ENCODE assay signal across 7 cellular contexts in the genomic region with DNA sequence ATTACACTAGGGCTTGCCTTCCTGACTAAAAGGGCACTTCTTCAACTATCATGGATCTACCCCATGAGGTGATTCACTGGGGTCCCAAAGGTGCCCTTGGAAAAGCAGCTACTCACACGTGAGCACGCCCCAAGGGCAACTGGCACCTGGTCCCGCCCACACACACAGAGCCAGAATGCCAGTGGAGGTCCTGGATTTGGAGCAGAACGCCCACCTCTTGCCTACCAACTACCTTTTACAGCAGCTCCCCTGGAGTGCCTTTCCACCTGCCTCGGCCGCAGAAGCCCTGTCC. TPM values are rescaled to one million over a fixed set of nuclear protein-coding genes. Genes with fewer than 3 reads are reported as not detected.
DNase-seq lines count a peak whose midpoint lies in the region; FAIRE-seq and TF ChIP-seq lines count a peak whose summit lies in the region.

No MANE protein-coding gene starts in this region.

- FAIRE-seq in keratinocyte (lab: Jason Lieb, UNC) = no peak

- H3K79me2 ChIP-seq in keratinocyte (ENCODE audit: control insufficient read depth, insufficient read depth, low read length) = peaks cover 40% of the 10 kb centered on the region

- no peak for TF ChIP-seq POLR2A in spleen (IDR thresholded peaks at IDR 0.05)

- CTCF ChIA-PET in HEK293 (lab: Yijun Ruan, JAX) = interaction anchor here (0.9 kb wide), 1 partner anchor 101 kb away, joined by 3 read pairs; no protein-coding TSS in a partner anchor

- peak overlapping the region; percentile 76 for H3K4me2 ChIP-seq in keratinocyte (ENCODE audit: control insufficient read depth, extremely low read depth, insufficient read depth, low read depth, low read length)

- POLR2A ChIA-PET in HEK293 (lab: Yijun Ruan, JAX) = no interaction called here

- H4K20me1 ChIP-seq in keratinocyte (ENCODE audit: control insufficient read depth, extremely low read depth, insufficient read depth, low read length) = peaks cover 10% of the 10 kb centered on the region

- 82 to 85% (median 84%) methylated on average over 6 of the region's 6 CpGs for WGBS in spleen, 5 donors

- DNase-seq in WERI-Rb-1 (no peak), keratinocyte (ENCODE audit: low read depth, low spot score) (no peak), spleen (no peak), NCI-H2227 (lab: John Stamatoyannopoulos, UW; ENCODE audit: unreplicated experiment) (no peak), SIG-M5 treated with dmso at 0.1 percent for 504 hours (lab: John Stamatoyannopoulos, UW; ENCODE audit: unreplicated experiment) (no peak), MV-4-11 (lab: John Stamatoyannopoulos, UW) (no peak)

- H3K27me3 ChIP-seq in WERI-Rb-1 (ENCODE audit: insufficient read depth, low read depth, severe bottlenecking) = no peaks in the 10 kb centered on the region
- no peaks in the 10 kb centered on the region for H3K27me3 ChIP-seq in keratinocyte (ENCODE audit: control insufficient read depth, extremely low read depth, insufficient read depth, low read length)
- H3K27me3 ChIP-seq in spleen (replicated peaks in 1 of 7) = peaks cover 0 to 42% (median 6%) of the 10 kb centered on the region in 7 donors

- H3K4me3 ChIP-seq in HEK293 (ENCODE audit: low read depth, low read length) = no peak overlapping the region
- H3K4me3 ChIP-seq in WERI-Rb-1 (ENCODE audit: low read depth, low read length) = no peak overlapping the region
- H3K4me3 ChIP-seq in keratinocyte (ENCODE audit: control insufficient read depth in 2 of 3, extremely low read depth in 1 of 3, insufficient read depth in 2 of 3, low read depth in 1 of 3, low read length in 3 of 3) = peak overlapping the region; percentile 2 to 61 (median 43)
- peak overlapping the region in 3 of 8 donors; percentile 57 to 77 (median 60) for H3K4me3 ChIP-seq in spleen

- H3K4me1 ChIP-seq in HEK293 (ENCODE audit: control insufficient read depth, insufficient read depth, low read length) = peaks cover 4% of the 10 kb centered on the region; the same call in 1 of the 2 replicates
- H3K4me1 ChIP-seq in keratinocyte (ENCODE audit: control insufficient read depth, extremely low read depth, insufficient read depth, low read length) = peaks cover 45% of the 10 kb centered on the region
- peaks cover 4 to 52% (median 30%) of the 10 kb centered on the region in 6 donors for H3K4me1 ChIP-seq in spleen

- dilution Hi-C loops in keratinocyte (cut with MboI; ENCODE audit: extremely low pct_ligation_motif_present, low sequenced_read_pairs) = no loop called here

- intact Hi-C loops in spleen (cut with DNase I; ENCODE audit: low total_unique reads) = loop anchor here (5.0 kb wide), 1 partner anchor 107 kb away; no protein-coding TSS in a partner anchor

- no peaks in the 10 kb centered on the region for H3K36me3 ChIP-seq in HEK293 (ENCODE audit: control insufficient read depth in 2 of 2, insufficient read depth in 1 of 2, low read length in 2 of 2)
- H3K36me3 ChIP-seq in WERI-Rb-1 = no peaks in the 10 kb centered on the region; the same call in 1 of the 2 replicates
- H3K36me3 ChIP-seq in keratinocyte (ENCODE audit: control insufficient read depth in 2 of 2, extremely low read depth in 1 of 2, insufficient read depth in 2 of 2, low read length in 2 of 2) = no peaks in the 10 kb centered on the region
- H3K36me3 ChIP-seq in spleen = no peaks in the 10 kb centered on the region

- peak overlapping the region; percentile 66 for H3K9ac ChIP-seq in keratinocyte (ENCODE audit: control insufficient read depth, extremely low read depth, insufficient read depth, low read length)

- TF ChIP-seq CTCF in HEK293 (tag by site-specific recombination; IDR thresholded peaks at IDR 0.05) = no peak
- TF ChIP-seq CTCF in WERI-Rb-1 (IDR thresholded peaks at IDR 0.05; ENCODE audit: low read depth, low read length) = no peak
- TF ChIP-seq CTCF in keratinocyte (optimal IDR thresholded peaks at IDR 0.05 in 1 of 3, IDR thresholded peaks at IDR 0.05 in 1 of 3, conservative IDR thresholded peaks at IDR 0.05 in 1 of 3; ENCODE audit: extremely low read depth in 1 of 3, insufficient read depth in 2 of 3, low read length in 3 of 3) = no peak
- TF ChIP-seq CTCF in spleen (IDR thresholded peaks at IDR 0.05 in 8 of 11, conservative IDR thresholded peaks at IDR 0.05 in 3 of 11) = no peak

- H2AFZ ChIP-seq in keratinocyte (ENCODE audit: control insufficient read depth, low read length) = peak overlapping the region; percentile 66

- H3K9me3 ChIP-seq in HEK293 (ENCODE audit: control insufficient read depth, insufficient read depth, low read depth, low read length) = no peaks in the 10 kb centered on the region
- no peaks in the 10 kb centered on the region for H3K9me3 ChIP-seq in WERI-Rb-1 (ENCODE audit: severe bottlenecking)
- no peaks in the 10 kb centered on the region for H3K9me3 ChIP-seq in keratinocyte (ENCODE audit: control insufficient read depth, low read depth, low read length)
- H3K9me3 ChIP-seq in spleen = no peaks in the 10 kb centered on the region

- H3K27ac ChIP-seq in HEK293 (ENCODE audit: extremely low read depth, low read depth, low read length) (no peak overlapping the region), WERI-Rb-1 (peak overlapping the region; percentile 67), keratinocyte (ENCODE audit: control insufficient read depth, insufficient read depth, low read length) (peak overlapping the region; percentile 76), spleen (peak overlapping the region in 7 of 8 donors; percentile 60 to 86 (median 81))

- no peaks in the 10 kb centered on the region for H3K9me1 ChIP-seq in keratinocyte (ENCODE audit: control insufficient read depth, extremely low read depth, insufficient read depth, low read length)

TF ChIP-seq in HEK293, 187 proteins besides CTCF, POLR2A, EP300 and RAD21:
- TF ChIP-seq, protein P1, sequence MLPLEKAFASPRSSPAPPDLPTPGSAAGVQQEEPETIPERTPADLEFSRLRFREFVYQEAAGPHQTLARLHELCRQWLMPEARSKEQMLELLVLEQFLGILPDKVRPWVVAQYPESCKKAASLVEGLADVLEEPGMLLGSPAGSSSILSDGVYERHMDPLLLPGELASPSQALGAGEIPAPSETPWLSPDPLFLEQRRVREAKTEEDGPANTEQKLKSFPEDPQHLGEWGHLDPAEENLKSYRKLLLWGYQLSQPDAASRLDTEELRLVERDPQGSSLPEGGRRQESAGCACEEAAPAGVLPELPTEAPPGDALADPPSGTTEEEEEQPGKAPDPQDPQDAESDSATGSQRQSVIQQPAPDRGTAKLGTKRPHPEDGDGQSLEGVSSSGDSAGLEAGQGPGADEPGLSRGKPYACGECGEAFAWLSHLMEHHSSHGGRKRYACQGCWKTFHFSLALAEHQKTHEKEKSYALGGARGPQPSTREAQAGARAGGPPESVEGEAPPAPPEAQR (tag by site-specific recombination; IDR thresholded peaks at IDR 0.05) = no peak
- no peak for TF ChIP-seq ZFP3 (tag by site-specific recombination; IDR thresholded peaks at IDR 0.05; ENCODE audit: low read depth)
- peak; percentile 51 for TF ChIP-seq ZFHX2 (tag by site-specific recombination; conservative IDR thresholded peaks at IDR 0.05)
- TF ChIP-seq ZNF140 (tag by site-specific recombination; IDR thresholded peaks at IDR 0.05) = no peak
- TF ChIP-seq ZNF391 (tag by site-specific recombination; IDR thresholded peaks at IDR 0.05; ENCODE audit: borderline replicate concordance, low read depth) = no peak
- no peak for TF ChIP-seq ZNF24 (tag by site-specific recombination; IDR thresholded peaks at IDR 0.05)
- TF ChIP-seq SALL2 (tag by site-specific recombination; IDR thresholded peaks at IDR 0.05; ENCODE audit: borderline replicate concordance) = no peak
- no peak for TF ChIP-seq ZNF174 (tag by site-specific recombination; IDR thresholded peaks at IDR 0.05)

RNA-seq across cellular contexts. Expression of gene CTDSPL, which starts 1.8 kb away (rescaled TPM):
- 77.7 to 83.2 TPM (median 83.0 TPM) in 3 replicates for polyA plus RNA-seq in keratinocyte
- 8.3 TPM for polyA plus RNA-seq in keratinocyte (2011; ENCODE audit: low read depth)
- 63.8 and 80.6 TPM in 2 replicates for polyA plus RNA-seq in keratinocyte (2011; cell fraction: cytosol; rRNA removed)
- polyA plus RNA-seq in keratinocyte (2011; cell fraction: nucleus; rRNA removed) = 62.6 and 70.5 TPM in 2 replicates
- 43.9 and 69.2 TPM in 2 replicates for polyA plus RNA-seq in keratinocyte (2012; ENCODE audit: low replicate concordance)
- 104 to 118 TPM (median 106 TPM) in 3 replicates for polyA minus RNA-seq in keratinocyte
- polyA minus RNA-seq in keratinocyte (2011; cell fraction: cytosol; rRNA and poly(A)+ RNA removed) = 52.8 TPM
- polyA minus RNA-seq in keratinocyte (2011; cell fraction: nucleus; rRNA and poly(A)+ RNA removed) = 31.5 and 49.4 TPM in 2 replicates
- 10 to 100 TPM; 20.8 to 46.0 (median 31.8) TPM for total RNA-seq in spleen
- polyA plus RNA-seq in spleen = 1 to 10 TPM; 3.9 to 8.7 (median 4.6) TPM

Comparison
In these comparisons a context has a peak if more than half of its experiments do, and no peak if none do; other contexts are left out.
1. H3K4me3 ChIP-seq: peak in keratinocyte (3 of 3); none in HEK293 (single experiment) and WERI-Rb-1 (single experiment).